In the genomic region with DNA sequence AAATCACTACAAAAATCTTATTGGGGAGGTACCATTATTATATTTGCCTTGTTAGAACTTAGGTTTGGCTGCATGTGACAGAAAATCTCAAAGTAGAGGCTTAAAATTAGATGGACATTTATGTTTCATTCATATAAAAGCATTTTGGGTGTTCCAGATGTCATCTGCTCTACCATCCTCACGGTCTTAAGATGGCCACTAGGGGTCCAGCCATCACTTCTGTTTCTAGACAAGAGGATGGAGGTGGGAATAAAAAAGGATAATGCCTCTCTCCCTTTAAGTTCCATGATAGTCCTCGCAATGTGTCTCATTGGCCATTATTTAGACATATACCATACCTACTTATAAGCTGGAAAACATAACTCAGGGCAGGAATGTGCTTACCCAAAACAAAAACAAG, we compare ENCODE assay signal across 11 cellular contexts.
DNase-seq lines count a peak whose midpoint lies in the region; ATAC-seq and TF ChIP-seq lines count a peak whose summit lies in the region.
"Had no signal": no experiment of that assay in that cellular context is flagged by ENCODE, and none has a peak within 500 bp of the region (broad histone marks: within the 10 kb centered on the region; RNA-seq: fewer than 3 reads in every experiment).

No MANE protein-coding gene starts in this region.

- 46 to 88% methylated on average over 2 of the region's 2 CpGs for WGBS in sigmoid colon, 2 donors

- no peak overlapping the region for H3K27ac Mint-ChIP-seq in osteocyte (ENCODE audit: unreplicated experiment)
- H3K27ac Mint-ChIP-seq: activated CD4-positive, alpha-beta memory T cell treated with anti-CD3 and anti-CD28 coated beads for 36 hours had no signal

- peaks cover 15% of the 10 kb centered on the region for H3K4me1 Mint-ChIP-seq in osteocyte (ENCODE audit: unreplicated experiment)

- no peak for TF ChIP-seq EP300 in sigmoid colon (IDR thresholded peaks at IDR 0.05)

- H3K4me1 ChIP-seq in sigmoid colon = peaks cover 0 to 17% (median 5%) of the 10 kb centered on the region in 4 donors

- DNase-seq in GM06990 (ENCODE audit: extremely low read depth, insufficient read length) (no peak), MG63 (peak; percentile 1), dermis blood vessel endothelial cell (peak; percentile 33), osteocyte (ENCODE audit: extremely low spot score, unreplicated experiment) (no peak), NCI-H2171 (lab: John Stamatoyannopoulos, UW) (no peak), sigmoid colon (no peak)
- DNase-seq in stimulated activated CD4-positive, alpha-beta T cell treated with anti-CD3 and anti-CD28 coated beads, Interleukin-2, amount 100 ng/mL, for 24 hours = no peak
- DNase-seq: activated CD4-positive, alpha-beta memory T cell treated with anti-CD3 and anti-CD28 coated beads for 36 hours; left ventricle myocardium superior; NCI-H2171 treated with DMSO at 0.1 percent for 48 hours had no signal

- H3K4me3 ChIP-seq in GM06990 (replicated peaks; ENCODE audit: low read depth, low read length) (no peak overlapping the region), MG63 (no peak overlapping the region), sigmoid colon (no peak overlapping the region)

- TF ChIP-seq CTCF in GM06990 (IDR thresholded peaks at IDR 0.05; ENCODE audit: insufficient read depth, low read length, poor library complexity, severe bottlenecking) = peak; percentile 26
- peak; percentile 36 for TF ChIP-seq CTCF in osteocyte (IDR thresholded peaks at IDR 0.05)
- no peak for TF ChIP-seq CTCF in sigmoid colon (IDR thresholded peaks at IDR 0.05)

- ATAC-seq in HG03469 (IDR thresholded peaks at IDR 0.05; ENCODE audit: unreplicated experiment) = no peak
- ATAC-seq: left ventricle myocardium superior had no signal

- no peaks in the 10 kb centered on the region for H3K27me3 ChIP-seq in GM06990 (replicated peaks; ENCODE audit: control insufficient read depth, insufficient read depth, low read length)
- no peaks in the 10 kb centered on the region for H3K27me3 ChIP-seq in MG63
- H3K27me3 ChIP-seq in sigmoid colon = no peaks in the 10 kb centered on the region

- H3K27me3 Mint-ChIP-seq in osteocyte (ENCODE audit: unreplicated experiment) = no peaks in the 10 kb centered on the region
- H3K27me3 Mint-ChIP-seq: activated CD4-positive, alpha-beta memory T cell treated with anti-CD3 and anti-CD28 coated beads for 36 hours had no signal

- H3K4me3 Mint-ChIP-seq in osteocyte (ENCODE audit: unreplicated experiment) = no peak overlapping the region
- H3K4me3 Mint-ChIP-seq: activated CD4-positive, alpha-beta memory T cell treated with anti-CD3 and anti-CD28 coated beads for 36 hours had no signal

- intact Hi-C loops in sigmoid colon (cut with DNase I) = loop anchor here (10.0 kb wide), 1 partner anchor 729 kb away; no protein-coding TSS in a partner anchor

- no peaks in the 10 kb centered on the region for H3K9me3 Mint-ChIP-seq in osteocyte (ENCODE audit: unreplicated experiment)

- no peak overlapping the region for H3K27ac ChIP-seq in sigmoid colon

- no peak for TF ChIP-seq POLR2A in sigmoid colon (IDR thresholded peaks at IDR 0.05)

- no peaks in the 10 kb centered on the region for H3K9me3 ChIP-seq in MG63
- no peaks in the 10 kb centered on the region for H3K9me3 ChIP-seq in sigmoid colon

- no peaks in the 10 kb centered on the region for H3K36me3 Mint-ChIP-seq in osteocyte (ENCODE audit: unreplicated experiment)
- H3K36me3 Mint-ChIP-seq: activated CD4-positive, alpha-beta memory T cell treated with anti-CD3 and anti-CD28 coated beads for 36 hours had no signal

- H3K36me3 ChIP-seq in GM06990 (ENCODE audit: control insufficient read depth, insufficient read depth, low read length) = no peaks in the 10 kb centered on the region
- H3K36me3 ChIP-seq in MG63 = no peaks in the 10 kb centered on the region
- H3K36me3 ChIP-seq in sigmoid colon = no peaks in the 10 kb centered on the region

Comparison
In these comparisons a context has a peak if more than half of its experiments do, and no peak if none do; other contexts are left out.
1. DNase-seq: peak in MG63 (single experiment) and dermis blood vessel endothelial cell (single experiment); none in GM06990 (single experiment), osteocyte (single experiment), NCI-H2171 (single experiment), sigmoid colon (single experiment) and stimulated activated CD4-positive, alpha-beta T cell treated with anti-CD3 and anti-CD28 coated beads, Interleukin-2, amount 100 ng/mL, for 24 hours (0 of 2).
2. CTCF ChIP-seq: peak in GM06990 (single experiment) and osteocyte (single experiment); none in sigmoid colon (0 of 4).